1 cellular context compared by ENCODE assay signal in the genomic region with DNA sequence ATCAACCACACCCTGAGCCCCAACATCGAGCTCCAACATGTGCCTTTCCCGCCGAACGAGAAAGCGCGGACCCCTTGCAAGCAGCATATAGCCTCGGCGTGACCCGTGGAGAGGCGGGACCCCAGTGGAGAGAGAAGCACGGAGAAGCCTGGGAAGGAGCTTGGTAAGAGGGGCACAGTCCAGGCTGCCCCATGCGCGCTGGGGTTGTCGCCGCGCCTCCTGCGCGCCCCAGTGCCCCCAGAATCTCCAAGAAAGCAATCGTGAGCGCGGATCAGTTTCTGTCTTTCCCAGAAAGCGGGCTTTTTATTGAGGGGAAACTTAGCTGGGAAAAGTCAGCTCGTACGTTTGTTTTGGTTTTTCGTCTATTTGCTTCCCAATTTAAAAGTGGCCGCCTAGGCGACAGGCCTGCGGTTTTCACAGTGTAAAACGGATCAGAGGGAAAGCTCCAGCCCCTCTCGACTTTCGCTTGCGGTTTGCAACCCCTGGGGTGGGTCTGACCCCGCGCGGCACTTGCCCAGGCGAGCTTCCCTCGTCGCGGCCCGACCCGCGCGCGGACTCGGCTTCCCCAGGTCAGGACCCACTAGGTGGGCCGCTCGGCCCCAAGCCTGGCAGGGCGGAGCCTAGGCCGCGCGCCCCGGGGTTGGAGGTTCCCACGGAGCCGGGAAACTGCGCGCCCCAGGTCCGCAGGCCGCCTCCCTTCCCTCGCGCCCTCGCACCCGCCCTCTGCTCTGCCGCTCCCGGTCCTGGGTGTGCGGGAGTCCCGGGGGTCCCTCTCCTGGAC.
TF ChIP-seq lines count a peak whose summit lies in the region.

No MANE protein-coding gene starts in this region.

TF ChIP-seq in HepG2, 621 proteins besides CTCF, POLR2A, EP300 and RAD21 (continued from another document and continues in another):
- no peak for TF ChIP-seq SNAPC4 (CRISPR knock-in tag; IDR thresholded peaks at IDR 0.05)
- no peak for TF ChIP-seq ZNF24 (IDR thresholded peaks at IDR 0.05)
- TF ChIP-seq PHF5A (CRISPR knock-in tag; IDR thresholded peaks at IDR 0.05; ENCODE audit: low read depth, unreplicated experiment) = no peak
- TF ChIP-seq, protein P1, sequence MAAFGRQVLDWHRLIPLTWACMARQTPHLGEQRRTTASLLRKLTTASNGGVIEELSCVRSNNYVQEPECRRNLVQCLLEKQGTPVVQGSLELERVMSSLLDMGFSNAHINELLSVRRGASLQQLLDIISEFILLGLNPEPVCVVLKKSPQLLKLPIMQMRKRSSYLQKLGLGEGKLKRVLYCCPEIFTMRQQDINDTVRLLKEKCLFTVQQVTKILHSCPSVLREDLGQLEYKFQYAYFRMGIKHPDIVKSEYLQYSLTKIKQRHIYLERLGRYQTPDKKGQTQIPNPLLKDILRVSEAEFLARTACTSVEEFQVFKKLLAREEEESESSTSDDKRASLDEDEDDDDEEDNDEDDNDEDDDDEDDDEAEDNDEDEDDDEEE (CRISPR knock-in tag; IDR thresholded peaks at IDR 0.05) = no peak
- no peak for TF ChIP-seq GTF2F1 (IDR thresholded peaks at IDR 0.05; ENCODE audit: low read length)
- TF ChIP-seq ARNT2 (CRISPR knock-in tag; IDR thresholded peaks at IDR 0.05; ENCODE audit: low read depth) = no peak; the same call in 1 of the 2 replicates
- peak; percentile 60; the same call in 1 of the 2 replicates for TF ChIP-seq ZNF124 (CRISPR knock-in tag; IDR thresholded peaks at IDR 0.05)
- TF ChIP-seq ZNF468 (CRISPR knock-in tag; IDR thresholded peaks at IDR 0.05) = no peak
- TF ChIP-seq, protein P2, sequence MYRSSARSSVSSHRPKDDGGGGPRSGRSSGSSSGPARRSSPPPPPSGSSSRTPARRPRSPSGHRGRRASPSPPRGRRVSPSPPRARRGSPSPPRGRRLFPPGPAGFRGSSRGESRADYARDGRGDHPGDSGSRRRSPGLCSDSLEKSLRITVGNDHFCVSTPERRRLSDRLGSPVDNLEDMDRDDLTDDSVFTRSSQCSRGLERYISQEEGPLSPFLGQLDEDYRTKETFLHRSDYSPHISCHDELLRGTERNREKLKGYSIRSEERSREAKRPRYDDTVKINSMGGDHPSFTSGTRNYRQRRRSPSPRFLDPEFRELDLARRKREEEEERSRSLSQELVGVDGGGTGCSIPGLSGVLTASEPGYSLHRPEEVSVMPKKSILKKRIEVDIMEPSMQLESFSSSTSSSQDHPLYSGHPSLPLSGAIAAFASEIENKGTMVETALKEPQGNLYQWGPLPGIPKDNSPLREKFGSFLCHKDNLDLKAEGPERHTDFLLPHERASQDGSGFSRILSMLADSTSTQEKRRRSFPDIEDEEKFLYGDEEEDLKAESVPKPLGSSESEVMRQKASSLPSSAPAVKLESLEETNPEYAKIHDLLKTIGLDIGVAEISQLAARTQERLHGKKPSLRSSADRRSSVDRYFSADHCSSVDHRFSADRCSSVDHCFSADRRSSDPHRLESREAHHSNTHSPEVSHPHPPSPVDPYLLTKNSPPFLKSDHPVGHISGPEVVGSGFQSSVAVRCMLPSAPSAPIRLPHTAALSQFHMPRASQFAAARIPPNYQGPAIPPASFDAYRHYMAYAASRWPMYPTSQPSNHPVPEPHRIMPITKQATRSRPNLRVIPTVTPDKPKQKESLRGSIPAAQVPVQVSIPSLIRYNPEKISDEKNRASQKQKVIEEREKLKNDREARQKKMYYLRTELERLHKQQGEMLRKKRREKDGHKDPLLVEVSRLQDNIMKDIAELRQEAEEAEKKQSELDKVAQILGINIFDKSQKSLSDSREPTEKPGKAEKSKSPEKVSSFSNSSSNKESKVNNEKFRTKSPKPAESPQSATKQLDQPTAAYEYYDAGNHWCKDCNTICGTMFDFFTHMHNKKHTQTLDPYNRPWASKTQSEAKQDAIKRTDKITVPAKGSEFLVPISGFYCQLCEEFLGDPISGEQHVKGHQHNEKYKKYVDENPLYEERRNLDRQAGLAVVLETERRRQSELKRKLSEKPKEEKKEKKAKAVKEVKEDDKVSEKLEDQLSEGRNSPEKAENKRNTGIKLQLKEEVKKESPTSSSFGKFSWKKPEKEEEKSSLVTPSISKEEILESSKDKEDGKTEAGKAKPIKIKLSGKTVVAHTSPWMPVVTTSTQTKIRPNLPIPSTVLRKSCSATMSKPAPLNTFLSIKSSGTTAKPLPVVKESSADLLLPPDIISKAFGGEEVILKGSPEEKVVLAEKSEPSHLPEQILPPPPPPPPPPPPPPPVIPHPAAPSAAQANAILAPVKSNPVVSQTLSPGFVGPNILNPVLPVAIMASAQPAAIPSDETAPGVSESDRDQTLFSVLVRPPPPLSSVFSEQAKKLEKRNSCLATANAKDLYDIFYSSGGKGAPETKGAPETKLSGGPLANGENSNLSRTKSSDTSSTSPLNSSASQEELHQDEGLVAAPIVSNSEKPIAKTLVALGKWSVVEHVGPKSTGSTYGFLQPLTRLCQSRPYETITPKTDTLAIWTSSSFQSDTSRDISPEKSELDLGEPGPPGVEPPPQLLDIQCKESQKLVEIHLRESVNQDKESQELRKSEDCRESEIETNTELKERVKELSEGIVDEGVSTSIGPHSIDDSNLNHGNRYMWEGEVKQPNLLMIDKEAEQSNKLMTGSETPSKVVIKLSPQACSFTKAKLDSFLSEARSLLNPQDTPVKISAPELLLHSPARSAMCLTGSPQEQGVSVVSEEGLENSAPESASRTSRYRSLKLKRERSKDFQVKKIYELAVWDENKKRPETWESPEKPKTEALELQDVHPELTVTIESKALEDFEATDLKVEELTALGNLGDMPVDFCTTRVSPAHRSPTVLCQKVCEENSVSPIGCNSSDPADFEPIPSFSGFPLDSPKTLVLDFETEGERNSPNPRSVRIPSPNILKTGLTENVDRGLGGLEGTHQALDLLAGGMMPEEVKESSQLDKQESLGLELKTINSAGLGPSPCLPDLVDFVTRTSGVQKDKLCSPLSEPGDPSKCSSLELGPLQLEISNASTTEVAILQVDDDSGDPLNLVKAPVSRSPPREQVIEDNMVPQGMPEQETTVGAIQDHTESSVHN (CRISPR knock-in tag; IDR thresholded peaks at IDR 0.05) = no peak
- no peak for TF ChIP-seq MYC (CRISPR knock-in tag; IDR thresholded peaks at IDR 0.05; ENCODE audit: borderline replicate concordance)
- no peak for TF ChIP-seq ATM (IDR thresholded peaks at IDR 0.05; ENCODE audit: borderline replicate concordance)
- TF ChIP-seq SSRP1 (CRISPR knock-in tag; IDR thresholded peaks at IDR 0.05) = 0 out of 2 replicates have a peak, but pooled peaks have one; percentile 22
- no peak for TF ChIP-seq AFF4 (CRISPR knock-in tag; IDR thresholded peaks at IDR 0.05)
- no peak for TF ChIP-seq ZNF773 (CRISPR knock-in tag; IDR thresholded peaks at IDR 0.05; ENCODE audit: borderline replicate concordance)
- no peak for TF ChIP-seq NR2F2 (IDR thresholded peaks at IDR 0.05; ENCODE audit: borderline replicate concordance, low read depth)
- TF ChIP-seq, protein P3, sequence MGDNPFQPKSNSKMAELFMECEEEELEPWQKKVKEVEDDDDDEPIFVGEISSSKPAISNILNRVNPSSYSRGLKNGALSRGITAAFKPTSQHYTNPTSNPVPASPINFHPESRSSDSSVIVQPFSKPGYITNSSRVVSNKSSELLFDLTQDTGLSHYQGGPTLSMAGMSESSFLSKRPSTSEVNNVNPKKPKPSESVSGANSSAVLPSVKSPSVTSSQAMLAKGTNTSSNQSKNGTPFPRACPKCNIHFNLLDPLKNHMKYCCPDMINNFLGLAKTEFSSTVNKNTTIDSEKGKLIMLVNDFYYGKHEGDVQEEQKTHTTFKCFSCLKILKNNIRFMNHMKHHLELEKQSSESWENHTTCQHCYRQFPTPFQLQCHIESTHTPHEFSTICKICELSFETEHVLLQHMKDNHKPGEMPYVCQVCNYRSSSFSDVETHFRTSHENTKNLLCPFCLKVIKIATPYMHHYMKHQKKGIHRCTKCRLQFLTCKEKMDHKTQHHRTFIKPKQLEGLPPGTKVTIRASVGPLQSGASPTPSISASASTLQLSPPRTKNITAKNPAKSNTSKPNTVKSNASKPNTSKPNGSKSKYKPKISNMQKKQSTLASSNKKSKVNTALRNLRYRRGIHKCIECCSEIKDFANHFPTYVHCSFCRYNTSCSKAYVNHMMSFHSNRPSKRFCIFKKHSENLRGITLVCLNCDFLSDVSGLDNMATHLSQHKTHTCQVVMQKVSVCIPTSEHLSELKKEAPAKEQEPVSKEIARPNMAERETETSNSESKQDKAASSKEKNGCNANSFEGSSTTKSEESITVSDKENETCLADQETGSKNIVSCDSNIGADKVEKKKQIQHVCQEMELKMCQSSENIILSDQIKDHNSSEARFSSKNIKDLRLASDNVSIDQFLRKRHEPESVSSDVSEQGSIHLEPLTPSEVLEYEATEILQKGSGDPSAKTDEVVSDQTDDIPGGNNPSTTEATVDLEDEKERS (CRISPR knock-in tag; IDR thresholded peaks at IDR 0.05) = no peak
- peak; percentile 60 for TF ChIP-seq TEAD3 (CRISPR knock-in tag; optimal IDR thresholded peaks at IDR 0.05; ENCODE audit: borderline replicate concordance)
- no peak; the same call in 1 of the 2 replicates for TF ChIP-seq ARID5B (CRISPR knock-in tag; IDR thresholded peaks at IDR 0.05)
- no peak for TF ChIP-seq KLF6 (CRISPR knock-in tag; IDR thresholded peaks at IDR 0.05)
- no peak for TF ChIP-seq MBNL3 (CRISPR knock-in tag; conservative IDR thresholded peaks at IDR 0.05)
